Comparison of ENCODE assay signal across 1 cellular context in the genomic region with DNA sequence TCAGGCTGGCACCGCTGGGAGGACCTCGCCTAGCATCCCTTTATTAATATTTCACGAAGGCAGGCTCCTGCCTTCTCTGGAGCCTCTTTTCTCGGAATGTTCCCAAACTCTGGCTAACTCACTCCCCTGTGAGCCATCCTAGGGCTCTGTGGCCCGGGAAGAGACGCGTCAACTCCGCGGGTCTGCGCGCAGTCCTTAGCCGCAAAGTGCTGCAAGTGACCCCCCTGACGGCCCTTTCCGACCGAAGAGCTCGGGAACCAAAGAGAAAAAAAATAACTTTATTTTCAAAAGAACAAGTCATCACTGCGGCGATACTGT.
TF ChIP-seq lines count a peak whose summit lies in the region.

No MANE protein-coding gene starts in this region.

TF ChIP-seq in IMR-90, 13 proteins besides CTCF, POLR2A, EP300 and RAD21:
- TF ChIP-seq ELK1 (IDR thresholded peaks at IDR 0.05; ENCODE audit: borderline replicate concordance, low read depth, low read length) (no peak), SMC3 (IDR thresholded peaks at IDR 0.05; ENCODE audit: low read depth, low read length) (no peak), RCOR1 (IDR thresholded peaks at IDR 0.05; ENCODE audit: insufficient replicate concordance, low read length) (no peak), RFX5 (IDR thresholded peaks at IDR 0.05; ENCODE audit: low read depth, low read length) (no peak), MAZ (IDR thresholded peaks at IDR 0.05; ENCODE audit: borderline replicate concordance, low read depth, low read length) (no peak)
